In the genomic region with DNA sequence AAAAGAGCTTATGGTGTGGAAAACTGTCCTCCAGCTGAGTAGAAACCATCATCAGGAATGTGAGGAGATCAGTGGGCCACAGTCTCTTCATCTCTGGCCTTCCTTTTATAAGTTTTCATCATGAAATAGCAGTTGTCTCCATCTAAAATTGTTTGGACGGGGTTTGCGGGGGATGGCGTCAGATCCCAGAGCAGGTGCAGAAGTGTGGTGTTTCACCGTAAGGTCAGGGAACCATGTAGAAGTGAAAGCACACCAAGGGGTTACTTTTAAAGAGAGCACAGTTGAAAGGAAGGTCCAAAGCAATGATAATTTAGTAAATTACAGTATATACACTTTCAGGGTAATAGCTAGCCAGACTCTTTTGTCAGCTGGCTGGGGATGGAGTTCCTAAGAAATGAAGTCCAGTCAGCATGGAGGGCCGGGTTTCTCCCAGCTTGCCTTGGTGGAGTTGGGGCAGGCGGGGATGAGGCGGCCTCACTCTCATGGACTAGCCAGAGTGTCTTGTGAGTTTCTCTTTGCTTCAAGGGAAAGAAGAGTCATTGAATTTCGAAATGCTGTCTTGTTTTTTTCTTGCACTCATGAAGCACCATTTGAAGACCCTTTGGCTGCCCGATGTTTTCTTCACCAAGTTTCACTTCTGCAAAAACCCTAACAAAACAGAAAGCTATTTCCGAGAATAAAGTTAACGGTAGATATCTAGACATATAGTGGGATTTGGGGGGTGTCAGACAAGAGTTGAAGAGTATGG, we compare ENCODE assay signal across 9 cellular contexts.
DNase-seq lines count a peak whose midpoint lies in the region; ATAC-seq and TF ChIP-seq lines count a peak whose summit lies in the region.
"Had no signal": no experiment of that assay in that cellular context is flagged by ENCODE, and none has a peak within 500 bp of the region (broad histone marks: within the 10 kb centered on the region; RNA-seq: fewer than 3 reads in every experiment).

No MANE protein-coding gene starts in this region.

- H3K4me3 Mint-ChIP-seq in immature natural killer cell: peak overlapping the region in 4 of 5 donors; percentile 6 to 39 (median 27)

- no peak for TF ChIP-seq CTCF in GM12875 (IDR thresholded peaks at IDR 0.05; ENCODE audit: borderline replicate concordance, insufficient read depth, low read depth, low read length)

- H3K27ac ChIP-seq in effector memory CD4-positive, alpha-beta T cell (ENCODE audit: insufficient read depth, low read length, poor library complexity, severe bottlenecking): no peak overlapping the region

- DNase-seq in immature natural killer cell: no peak
- no peak for DNase-seq in effector CD4-positive, alpha-beta T cell
- no peak for DNase-seq in stimulated activated CD4-positive, alpha-beta T cell treated with anti-CD3 and anti-CD28 coated beads, Interleukin-15, amount 100 ng/mL, for 24 hours
- no peak for DNase-seq in effector memory CD4-positive, alpha-beta T cell
- no peak for DNase-seq in HPDE6-E6E7 (ENCODE audit: extremely low spot score)

- peaks cover 0 to 3% (median 1%) of the 10 kb centered on the region in 3 donors for H3K27me3 Mint-ChIP-seq in immature natural killer cell (ENCODE audit: low read depth in 3 of 3)

- no peaks in the 10 kb centered on the region for H3K9me3 ChIP-seq in effector memory CD4-positive, alpha-beta T cell (ENCODE audit: control insufficient read depth, low read length)

- ATAC-seq in GM21360 (IDR thresholded peaks at IDR 0.05; ENCODE audit: unreplicated experiment): peak; percentile 46
- ATAC-seq in HG03460 (IDR thresholded peaks at IDR 0.05; ENCODE audit: unreplicated experiment): peak; percentile 55
- ATAC-seq: SK-N-SH treated with all-trans-retinoic acid at 6 μM for 48 hours had no signal

- H3K36me3 ChIP-seq in effector memory CD4-positive, alpha-beta T cell (ENCODE audit: control insufficient read depth, insufficient read depth, low read length): peaks cover 17% of the 10 kb centered on the region

- peak overlapping the region in 1 of 6 donors; percentile 48 for H3K27ac Mint-ChIP-seq in immature natural killer cell

- no peaks in the 10 kb centered on the region for H3K27me3 ChIP-seq in effector memory CD4-positive, alpha-beta T cell (replicated peaks; ENCODE audit: control insufficient read depth, insufficient read depth, low read length, poor library complexity, severe bottlenecking)

- H3K4me1 Mint-ChIP-seq in immature natural killer cell: peaks cover 25 to 56% of the 10 kb centered on the region in 2 donors

- H3K4me3 ChIP-seq in GM12875 (ENCODE audit: low read depth, low read length): peak overlapping the region; percentile 33
- no peak overlapping the region for H3K4me3 ChIP-seq in effector memory CD4-positive, alpha-beta T cell (ENCODE audit: insufficient read depth, low read depth, low read length, poor library complexity, severe bottlenecking)

- peaks cover 9 to 24% (median 17%) of the 10 kb centered on the region in 3 donors for H3K36me3 Mint-ChIP-seq in immature natural killer cell

- no peaks in the 10 kb centered on the region for H3K4me1 ChIP-seq in effector memory CD4-positive, alpha-beta T cell (ENCODE audit: control insufficient read depth, insufficient read depth, low read length, poor library complexity, severe bottlenecking)

- H3K9me3 Mint-ChIP-seq in immature natural killer cell: no peaks in the 10 kb centered on the region
